9 cellular contexts compared by ENCODE assay signal in genomic region chr2:43196773-43197567, GRCh38. TPM values are rescaled to one million over a fixed set of nuclear protein-coding genes. Genes with fewer than 3 reads are reported as not detected.
A peak's percentile ranks its signal among the peaks of the same experiment; 100 is the strongest.
DNase-seq lines count a peak whose midpoint lies in the region; ATAC-seq and TF ChIP-seq lines count a peak whose summit lies in the region.
"Had no signal": no experiment of that assay in that cellular context is flagged by ENCODE, and none has a peak within 500 bp of the region (broad histone marks: within the 10 kb centered on the region; RNA-seq: fewer than 3 reads in every experiment).

No MANE protein-coding gene starts in this region.

- TF ChIP-seq CTCF in OCI-LY1 (IDR thresholded peaks at IDR 0.05; ENCODE audit: low read length) (no peak), breast epithelium (IDR thresholded peaks at IDR 0.05) (no peak)

- H3K4me3 ChIP-seq in OCI-LY1 (ENCODE audit: low read depth, low read length, poor library complexity, severe bottlenecking) (no peak overlapping the region), breast epithelium (no peak overlapping the region)

- no peak for DNase-seq in activated CD4-positive, alpha-beta T cell treated with anti-CD3 and anti-CD28 coated beads, Interleukin-2, amount 10 ng/mL, durations not matched to agents 7 days and 5 days
- DNase-seq in activated CD4-positive, alpha-beta T cell treated with anti-CD3 and anti-CD28 coated beads for 48 hours = no peak
- DNase-seq in effector memory CD8-positive, alpha-beta T cell = no peak
- DNase-seq in stimulated activated effector memory CD8-positive, alpha-beta T cell treated with anti-CD3 and anti-CD28 coated beads, Interleukin-12 subunit alpha, Interleukin-12 subunit beta, amount 100 ng/mL, for 72 hours (ENCODE audit: low spot score in 2 of 2) = no peak
- no peak for DNase-seq in breast epithelium (ENCODE audit: low spot score in 2 of 2)
- DNase-seq: NCI-H2107 had no signal

- H3K9me2 ChIP-seq in OCI-LY1 (ENCODE audit: low read depth, low read length) = no peaks in the 10 kb centered on the region

- no peak for ATAC-seq in effector memory CD8-positive, alpha-beta T cell (replicated peaks)
- ATAC-seq in stimulated activated effector memory CD8-positive, alpha-beta T cell treated with anti-CD3 and anti-CD28 coated beads, Interleukin-12 subunit alpha, Interleukin-12 subunit beta, amount 100 ng/mL, for 72 hours = no peak
- no peak for ATAC-seq in GM18502 (IDR thresholded peaks at IDR 0.05; ENCODE audit: poor library complexity, unreplicated experiment)
- ATAC-seq in GM21360 (IDR thresholded peaks at IDR 0.05; ENCODE audit: unreplicated experiment) = no peak

- H3K79me2 ChIP-seq in OCI-LY1 (ENCODE audit: insufficient read depth, low read length) = no peaks in the 10 kb centered on the region

- intact Hi-C loops in breast epithelium (cut with DNase I; ENCODE audit: low total_unique reads) = no loop called here

- no peak overlapping the region for H2AFZ ChIP-seq in OCI-LY1 (ENCODE audit: low read length)

- CTCF ChIA-PET in activated CD4-positive, alpha-beta T cell treated with anti-CD3 and anti-CD28 coated beads, Interleukin-2, amount 10 ng/mL, durations not matched to agents 7 days and 5 days (lab: Charles Lee) = interaction anchor here (0.8 to 2.1 kb wide), 5 partner anchors 10 to 34 kb away, joined by 3 to 8 read pairs (median 4); no protein-coding TSS in a partner anchor

- H3K27ac ChIP-seq in OCI-LY1 (ENCODE audit: low read depth, low read length, poor library complexity, severe bottlenecking) (peak overlapping the region; percentile 94), breast epithelium (no peak overlapping the region)

- peaks cover 65% of the 10 kb centered on the region for H3K4me1 Mint-ChIP-seq in activated CD4-positive, alpha-beta T cell treated with anti-CD3 and anti-CD28 coated beads, Interleukin-2, amount 10 ng/mL, durations not matched to agents 7 days and 5 days
- peaks cover 37 to 50% of the 10 kb centered on the region in 2 donors for H3K4me1 Mint-ChIP-seq in effector memory CD8-positive, alpha-beta T cell (ENCODE audit: low read depth in 2 of 2)
- H3K4me1 Mint-ChIP-seq in stimulated activated effector memory CD8-positive, alpha-beta T cell treated with anti-CD3 and anti-CD28 coated beads, Interleukin-12 subunit alpha, Interleukin-12 subunit beta, amount 100 ng/mL, for 72 hours = peaks cover 58% of the 10 kb centered on the region

- POLR2A ChIA-PET in activated CD4-positive, alpha-beta T cell treated with anti-CD3 and anti-CD28 coated beads, Interleukin-2, amount 10 ng/mL, durations not matched to agents 7 days and 5 days (lab: Charles Lee) = no interaction called here

- H3K9me3 ChIP-seq in OCI-LY1 (ENCODE audit: low read length) = no peaks in the 10 kb centered on the region
- H3K9me3 ChIP-seq in breast epithelium = no peaks in the 10 kb centered on the region

- no peak overlapping the region for H3K9ac ChIP-seq in OCI-LY1 (ENCODE audit: low read length)

- no peaks in the 10 kb centered on the region for H3K27me3 Mint-ChIP-seq in activated CD4-positive, alpha-beta T cell treated with anti-CD3 and anti-CD28 coated beads, Interleukin-2, amount 10 ng/mL, durations not matched to agents 7 days and 5 days
- H3K27me3 Mint-ChIP-seq in effector memory CD8-positive, alpha-beta T cell = no peaks in the 10 kb centered on the region

- H3K4me1 ChIP-seq in OCI-LY1 (ENCODE audit: insufficient read depth, low read length, severe bottlenecking) = peaks cover 48% of the 10 kb centered on the region
- no peaks in the 10 kb centered on the region for H3K4me1 ChIP-seq in breast epithelium

- no peak for TF ChIP-seq POLR2A in breast epithelium (IDR thresholded peaks at IDR 0.05)

- H4K20me1 ChIP-seq in OCI-LY1 (ENCODE audit: insufficient read depth, low read length) = no peaks in the 10 kb centered on the region

- H3K36me3 ChIP-seq in OCI-LY1 (ENCODE audit: insufficient read depth, low read length) (no peaks in the 10 kb centered on the region), breast epithelium (no peaks in the 10 kb centered on the region)

- H3F3A ChIP-seq in OCI-LY1 (ENCODE audit: insufficient read depth, low read length) = no peaks in the 10 kb centered on the region

- H3K36me3 Mint-ChIP-seq in activated CD4-positive, alpha-beta T cell treated with anti-CD3 and anti-CD28 coated beads, Interleukin-2, amount 10 ng/mL, durations not matched to agents 7 days and 5 days (ENCODE audit: low read depth) = peaks cover 12% of the 10 kb centered on the region
- H3K36me3 Mint-ChIP-seq in effector memory CD8-positive, alpha-beta T cell (ENCODE audit: insufficient read depth) = peaks cover 21% of the 10 kb centered on the region
- H3K36me3 Mint-ChIP-seq in stimulated activated effector memory CD8-positive, alpha-beta T cell treated with anti-CD3 and anti-CD28 coated beads, Interleukin-12 subunit alpha, Interleukin-12 subunit beta, amount 100 ng/mL, for 72 hours = no peaks in the 10 kb centered on the region

- no peaks in the 10 kb centered on the region for H3K27me3 ChIP-seq in OCI-LY1 (ENCODE audit: insufficient read depth, low read length)
- no peaks in the 10 kb centered on the region for H3K27me3 ChIP-seq in breast epithelium

- peak overlapping the region; percentile 18 for H3K4me3 Mint-ChIP-seq in activated CD4-positive, alpha-beta T cell treated with anti-CD3 and anti-CD28 coated beads, Interleukin-2, amount 10 ng/mL, durations not matched to agents 7 days and 5 days
- peak overlapping the region; percentile 70 to 82 for H3K4me3 Mint-ChIP-seq in effector memory CD8-positive, alpha-beta T cell
- H3K4me3 Mint-ChIP-seq in stimulated activated effector memory CD8-positive, alpha-beta T cell treated with anti-CD3 and anti-CD28 coated beads, Interleukin-12 subunit alpha, Interleukin-12 subunit beta, amount 100 ng/mL, for 72 hours = peak overlapping the region; percentile 47

- H3K27ac Mint-ChIP-seq in activated CD4-positive, alpha-beta T cell treated with anti-CD3 and anti-CD28 coated beads, Interleukin-2, amount 10 ng/mL, durations not matched to agents 7 days and 5 days = peak overlapping the region; percentile 90
- H3K27ac Mint-ChIP-seq in effector memory CD8-positive, alpha-beta T cell = peak overlapping the region; percentile 96 to 99
- H3K27ac Mint-ChIP-seq in stimulated activated effector memory CD8-positive, alpha-beta T cell treated with anti-CD3 and anti-CD28 coated beads, Interleukin-12 subunit alpha, Interleukin-12 subunit beta, amount 100 ng/mL, for 72 hours = peak overlapping the region; percentile 86

- H3K4me2 ChIP-seq in OCI-LY1 (ENCODE audit: low read length) = no peak overlapping the region

- H3K9me3 Mint-ChIP-seq in activated CD4-positive, alpha-beta T cell treated with anti-CD3 and anti-CD28 coated beads, Interleukin-2, amount 10 ng/mL, durations not matched to agents 7 days and 5 days = peaks cover 7% of the 10 kb centered on the region
- H3K9me3 Mint-ChIP-seq in effector memory CD8-positive, alpha-beta T cell = peaks cover 0 to 2% of the 10 kb centered on the region in 2 donors
- no peaks in the 10 kb centered on the region for H3K9me3 Mint-ChIP-seq in stimulated activated effector memory CD8-positive, alpha-beta T cell treated with anti-CD3 and anti-CD28 coated beads, Interleukin-12 subunit alpha, Interleukin-12 subunit beta, amount 100 ng/mL, for 72 hours

RNA-seq across cellular contexts. Expression of gene ZFP36L2, which starts 29.4 kb away (rescaled TPM):
- total RNA-seq in activated CD4-positive, alpha-beta T cell treated with anti-CD3 and anti-CD28 coated beads, Interleukin-2, amount 10 ng/mL, durations not matched to agents 7 days and 5 days = 100 to 1,000 TPM; 210 to 228 TPM
- 100 to 1,000 TPM; 111 to 155 (median 124) TPM for total RNA-seq in breast epithelium

Comparison
In these comparisons a context has a peak if more than half of its experiments do, and no peak if none do; other contexts are left out.
1. H3K4me3 Mint-ChIP-seq: peak in every context shown above with its lines; median percentile 76 in effector memory CD8-positive, alpha-beta T cell; 47 in stimulated activated effector memory CD8-positive, alpha-beta T cell treated with anti-CD3 and anti-CD28 coated beads, Interleukin-12 subunit alpha, Interleukin-12 subunit beta, amount 100 ng/mL, for 72 hours; 18 in activated CD4-positive, alpha-beta T cell treated with anti-CD3 and anti-CD28 coated beads, Interleukin-2, amount 10 ng/mL, durations not matched to agents 7 days and 5 days.